In the genomic region with DNA sequence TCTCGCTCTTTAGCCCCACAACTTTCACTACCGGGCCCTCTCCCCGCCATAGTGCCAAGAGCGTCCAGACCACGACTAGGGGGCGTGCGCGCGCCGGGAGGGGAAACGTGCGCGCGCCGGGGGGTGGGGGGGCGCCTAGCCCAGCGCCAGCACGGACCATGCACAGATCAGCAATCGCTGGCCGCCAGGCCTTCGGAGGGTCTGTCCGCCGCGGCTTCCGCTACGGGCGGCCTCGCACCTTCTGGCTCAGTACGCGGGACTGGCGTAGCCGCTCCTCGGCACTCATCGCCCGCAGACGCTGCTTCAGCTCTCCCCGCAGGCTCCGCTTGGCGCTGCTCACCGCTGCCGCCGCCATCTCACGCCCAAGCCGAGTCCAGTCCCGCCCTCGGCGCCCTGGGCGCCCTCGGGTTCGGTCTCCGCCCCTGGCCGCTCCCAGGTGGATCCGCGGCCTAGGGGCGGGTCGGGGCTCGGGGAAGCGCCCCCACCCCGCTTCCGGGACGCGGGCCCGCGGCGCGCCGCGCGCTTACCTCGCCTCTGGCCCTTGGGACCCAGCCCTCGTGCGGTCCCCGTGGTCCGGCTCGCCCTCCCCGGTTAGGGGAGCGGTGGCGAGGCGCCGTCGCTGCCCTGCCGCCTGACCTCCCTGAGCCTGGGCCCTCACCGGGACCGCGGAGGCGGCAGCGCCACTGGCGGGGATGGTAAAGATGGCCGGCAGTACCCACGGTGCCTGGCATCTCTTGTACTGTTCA, we compare ENCODE assay signal across 1 cellular context.
TF ChIP-seq lines count a peak whose summit lies in the region.

TSS of gene MTHFS (minus strand) at position 381 of the 746 bp plus-strand sequence. CDS start at position 355, 26 bp downstream.

TF ChIP-seq in HepG2, 621 proteins besides CTCF, POLR2A, EP300 and RAD21 (continued from another document and continues in another):
- peak; percentile 82; the same call in 1 of the 2 replicates for TF ChIP-seq ZNF468 (CRISPR knock-in tag; IDR thresholded peaks at IDR 0.05)
- no peak for TF ChIP-seq CHD2 (IDR thresholded peaks at IDR 0.05; ENCODE audit: low read depth, low read length)
- TF ChIP-seq TFE3 (CRISPR knock-in tag; IDR thresholded peaks at IDR 0.05): peak; percentile 55
- TF ChIP-seq RFX3 (CRISPR knock-in tag; IDR thresholded peaks at IDR 0.05): no peak
- peak; percentile 39; the same call in 1 of the 2 replicates for TF ChIP-seq CAMTA2 (CRISPR knock-in tag; IDR thresholded peaks at IDR 0.05; ENCODE audit: borderline replicate concordance)
- TF ChIP-seq SP4 (CRISPR knock-in tag; IDR thresholded peaks at IDR 0.05): peak; percentile 72
- peak; percentile 98 for TF ChIP-seq ZNF670 (CRISPR knock-in tag; IDR thresholded peaks at IDR 0.05; ENCODE audit: borderline replicate concordance)
- TF ChIP-seq ZNF234 (CRISPR knock-in tag; conservative IDR thresholded peaks at IDR 0.05): peak; percentile 76
- TF ChIP-seq TAF15 (IDR thresholded peaks at IDR 0.05; ENCODE audit: low read depth, low read length, poor library complexity, severe bottlenecking): no peak
- TF ChIP-seq ZBTB42 (CRISPR knock-in tag; IDR thresholded peaks at IDR 0.05): peak; percentile 61
- no peak for TF ChIP-seq AKNA (CRISPR knock-in tag; IDR thresholded peaks at IDR 0.05; ENCODE audit: borderline replicate concordance)
- TF ChIP-seq, protein P1, sequence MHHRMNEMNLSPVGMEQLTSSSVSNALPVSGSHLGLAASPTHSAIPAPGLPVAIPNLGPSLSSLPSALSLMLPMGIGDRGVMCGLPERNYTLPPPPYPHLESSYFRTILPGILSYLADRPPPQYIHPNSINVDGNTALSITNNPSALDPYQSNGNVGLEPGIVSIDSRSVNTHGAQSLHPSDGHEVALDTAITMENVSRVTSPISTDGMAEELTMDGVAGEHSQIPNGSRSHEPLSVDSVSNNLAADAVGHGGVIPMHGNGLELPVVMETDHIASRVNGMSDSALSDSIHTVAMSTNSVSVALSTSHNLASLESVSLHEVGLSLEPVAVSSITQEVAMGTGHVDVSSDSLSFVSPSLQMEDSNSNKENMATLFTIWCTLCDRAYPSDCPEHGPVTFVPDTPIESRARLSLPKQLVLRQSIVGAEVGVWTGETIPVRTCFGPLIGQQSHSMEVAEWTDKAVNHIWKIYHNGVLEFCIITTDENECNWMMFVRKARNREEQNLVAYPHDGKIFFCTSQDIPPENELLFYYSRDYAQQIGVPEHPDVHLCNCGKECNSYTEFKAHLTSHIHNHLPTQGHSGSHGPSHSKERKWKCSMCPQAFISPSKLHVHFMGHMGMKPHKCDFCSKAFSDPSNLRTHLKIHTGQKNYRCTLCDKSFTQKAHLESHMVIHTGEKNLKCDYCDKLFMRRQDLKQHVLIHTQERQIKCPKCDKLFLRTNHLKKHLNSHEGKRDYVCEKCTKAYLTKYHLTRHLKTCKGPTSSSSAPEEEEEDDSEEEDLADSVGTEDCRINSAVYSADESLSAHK (CRISPR knock-in tag; IDR thresholded peaks at IDR 0.05; ENCODE audit: borderline replicate concordance): no peak
- TF ChIP-seq ZNF776 (CRISPR knock-in tag; IDR thresholded peaks at IDR 0.05): peak; percentile 87; the same call in 1 of the 2 replicates
- TF ChIP-seq ZNF329 (CRISPR knock-in tag; IDR thresholded peaks at IDR 0.05; ENCODE audit: low read depth): 0 out of 2 replicates have a peak, but pooled peaks have one; percentile 71
- no peak for TF ChIP-seq ZNF326 (CRISPR knock-in tag; IDR thresholded peaks at IDR 0.05; ENCODE audit: borderline replicate concordance)
- TF ChIP-seq CEBPB (IDR thresholded peaks at IDR 0.05; ENCODE audit: borderline replicate concordance, low read depth, low read length): no peak
- no peak; the same call in 1 of the 2 replicates for TF ChIP-seq ZNF33A (CRISPR knock-in tag; IDR thresholded peaks at IDR 0.05; ENCODE audit: borderline replicate concordance)
- no peak for TF ChIP-seq MTF2 (CRISPR knock-in tag; IDR thresholded peaks at IDR 0.05; ENCODE audit: borderline replicate concordance)
- TF ChIP-seq LCORL (IDR thresholded peaks at IDR 0.05): no peak
- TF ChIP-seq LCORL (CRISPR knock-in tag; IDR thresholded peaks at IDR 0.05): peak; percentile 26
- 0 out of 2 replicates have a peak, but pooled peaks have one; percentile 64 for TF ChIP-seq ZBTB46 (CRISPR knock-in tag; IDR thresholded peaks at IDR 0.05; ENCODE audit: borderline replicate concordance)
- TF ChIP-seq SOX13 (IDR thresholded peaks at IDR 0.05): no peak
- peak in 1 of 2 experiments; percentile 19; a peak in 1 of 4 replicates for TF ChIP-seq SOX13 (CRISPR knock-in tag; conservative IDR thresholded peaks at IDR 0.05 in 1 of 2, IDR thresholded peaks at IDR 0.05 in 1 of 2)
- TF ChIP-seq PHF20 (CRISPR knock-in tag; IDR thresholded peaks at IDR 0.05): peak; percentile 62
- peak; percentile 67 for TF ChIP-seq AHDC1 (CRISPR knock-in tag; IDR thresholded peaks at IDR 0.05; ENCODE audit: borderline replicate concordance)
- TF ChIP-seq KDM2A (CRISPR knock-in tag; IDR thresholded peaks at IDR 0.05; ENCODE audit: borderline replicate concordance, low read depth): peak; percentile 77; the same call in 1 of the 2 replicates
- TF ChIP-seq, protein P2, sequence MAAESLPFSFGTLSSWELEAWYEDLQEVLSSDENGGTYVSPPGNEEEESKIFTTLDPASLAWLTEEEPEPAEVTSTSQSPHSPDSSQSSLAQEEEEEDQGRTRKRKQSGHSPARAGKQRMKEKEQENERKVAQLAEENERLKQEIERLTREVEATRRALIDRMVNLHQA (CRISPR knock-in tag; IDR thresholded peaks at IDR 0.05): no peak
- peak; percentile 87 for TF ChIP-seq ZNF547 (CRISPR knock-in tag; IDR thresholded peaks at IDR 0.05)
- TF ChIP-seq KDM3A (CRISPR knock-in tag; IDR thresholded peaks at IDR 0.05; ENCODE audit: low read depth): peak; percentile 77; the same call in 1 of the 2 replicates
- no peak for TF ChIP-seq MZF1 (CRISPR knock-in tag; IDR thresholded peaks at IDR 0.05; ENCODE audit: borderline replicate concordance)
- 0 out of 2 replicates have a peak, but pooled peaks have one; percentile 39 for TF ChIP-seq ZNF614 (CRISPR knock-in tag; IDR thresholded peaks at IDR 0.05; ENCODE audit: borderline replicate concordance)
- TF ChIP-seq ZNF800 (CRISPR knock-in tag; IDR thresholded peaks at IDR 0.05): peak; percentile 82; the same call in 1 of the 2 replicates
- peak; percentile 64; the same call in 1 of the 2 replicates for TF ChIP-seq ELF3 (CRISPR knock-in tag; IDR thresholded peaks at IDR 0.05)
- peak; percentile 95 for TF ChIP-seq KDM5B (CRISPR knock-in tag; IDR thresholded peaks at IDR 0.05; ENCODE audit: borderline replicate concordance)
- TF ChIP-seq MXD3 (CRISPR knock-in tag; IDR thresholded peaks at IDR 0.05): peak; percentile 89; the same call in 1 of the 2 replicates
- no peak for TF ChIP-seq SP140L (CRISPR knock-in tag; IDR thresholded peaks at IDR 0.05; ENCODE audit: borderline replicate concordance)
- TF ChIP-seq SALL1 (CRISPR knock-in tag; IDR thresholded peaks at IDR 0.05): peak; percentile 97
